Comparison of ENCODE assay signal across 21 cellular contexts in the genomic region with DNA sequence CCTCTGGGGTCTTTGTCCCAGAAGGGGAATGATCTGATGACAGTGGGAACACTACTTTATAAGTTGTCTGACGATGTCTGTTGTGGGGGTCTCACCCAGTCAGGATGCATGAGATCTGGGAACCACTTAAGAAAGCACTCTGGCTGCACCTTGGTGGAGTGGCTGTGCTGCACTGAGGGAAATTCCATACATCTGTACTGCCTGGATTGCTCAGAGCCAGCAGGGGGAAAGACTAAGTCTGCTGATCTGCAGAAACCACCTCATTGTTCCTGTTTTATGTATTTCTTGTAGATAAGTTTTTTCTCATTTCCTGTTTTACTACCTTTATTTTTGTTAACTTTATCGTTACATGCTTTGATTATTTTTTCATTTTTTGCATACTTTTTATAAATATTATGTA.
"Had no signal": no experiment of that assay in that cellular context is flagged by ENCODE, and none has a peak within 500 bp of the region (broad histone marks: within the 10 kb centered on the region; RNA-seq: fewer than 3 reads in every experiment).

No MANE protein-coding gene starts in this region.

- DNase-seq: activated CD4-positive, alpha-beta memory T cell treated with anti-CD3 and anti-CD28 coated beads, Interleukin-2, amount 10 ng/mL, durations not matched to agents 7 days and 5 days; activated CD4-positive, alpha-beta T cell treated with anti-CD3 and anti-CD28 coated beads, Interleukin-2, amount 10 ng/mL, durations not matched to agents 24 days and 14 days; activated CD4-positive, CD25-positive, alpha-beta regulatory T cell; activated effector memory CD4-positive, alpha-beta T cell treated with anti-CD3 and anti-CD28 coated beads, Interleukin-2, amount 50 U/mL, for 16 hours; activated naive CD4-positive, alpha-beta T cell treated with anti-CD3 and anti-CD28 coated beads, Interleukin-2, amount 10 ng/mL, durations not matched to agents 7 days and 5 days; activated T-cell treated with anti-CD3 and anti-CD28 coated beads, Interleukin-2, amount 50 U/mL, for 72 hours; anterior cingulate cortex; effector memory CD4-positive, alpha-beta T cell; foreskin keratinocyte; left ventricle myocardium superior; mammary epithelial cell; occipital lobe; posterior cingulate gyrus; right lobe of liver; stimulated activated CD4-positive, alpha-beta T cell treated with anti-CD3 and anti-CD28 coated beads, Interleukin-1b, Interleukin-23, amount 100 ng/mL, for 48 hours; stimulated activated naive CD8-positive, alpha-beta T cell treated with anti-CD3 and anti-CD28 coated beads, Interleukin-15, amount 100 ng/mL, for 72 hours; T-helper 9 cell; tibial artery had no signal

- H3K4me1 Mint-ChIP-seq: brain had no signal

- H3K27ac ChIP-seq: foreskin keratinocyte, hepatocyte, right lobe of liver, skin epidermis, tibial artery had no signal

- H2AFZ ChIP-seq: hepatocyte had no signal

- H3K4me1 ChIP-seq: foreskin keratinocyte, right lobe of liver, tibial artery had no signal

- H3K4me3 ChIP-seq: hepatocyte, right lobe of liver, skin epidermis, tibial artery had no signal

- H3K4me2 ChIP-seq: hepatocyte had no signal

- ATAC-seq: activated T-cell treated with anti-CD3 and anti-CD28 coated beads, Interleukin-2, amount 50 U/mL, for 72 hours; foreskin keratinocyte; left ventricle myocardium superior; right lobe of liver; stimulated activated naive CD8-positive, alpha-beta T cell treated with anti-CD3 and anti-CD28 coated beads, Interleukin-15, amount 100 ng/mL, for 72 hours had no signal

- H3K27me3 ChIP-seq: foreskin keratinocyte, hepatocyte, right lobe of liver, tibial artery had no signal

- H3K27me3 Mint-ChIP-seq: activated CD4-positive, alpha-beta memory T cell treated with anti-CD3 and anti-CD28 coated beads, Interleukin-2, amount 10 ng/mL, durations not matched to agents 7 days and 5 days; activated CD4-positive, alpha-beta T cell treated with anti-CD3 and anti-CD28 coated beads, Interleukin-2, amount 10 ng/mL, durations not matched to agents 24 days and 14 days; activated naive CD4-positive, alpha-beta T cell treated with anti-CD3 and anti-CD28 coated beads, Interleukin-2, amount 10 ng/mL, durations not matched to agents 7 days and 5 days; stimulated activated naive CD8-positive, alpha-beta T cell treated with anti-CD3 and anti-CD28 coated beads, Interleukin-15, amount 100 ng/mL, for 72 hours had no signal

- H3K9me3 ChIP-seq: right lobe of liver had no signal

- H3K4me3 Mint-ChIP-seq: activated CD4-positive, alpha-beta memory T cell treated with anti-CD3 and anti-CD28 coated beads, Interleukin-2, amount 10 ng/mL, durations not matched to agents 7 days and 5 days; activated CD4-positive, alpha-beta T cell treated with anti-CD3 and anti-CD28 coated beads, Interleukin-2, amount 10 ng/mL, durations not matched to agents 24 days and 14 days; activated naive CD4-positive, alpha-beta T cell treated with anti-CD3 and anti-CD28 coated beads, Interleukin-2, amount 10 ng/mL, durations not matched to agents 7 days and 5 days; activated T-cell treated with anti-CD3 and anti-CD28 coated beads, Interleukin-2, amount 50 U/mL, for 72 hours; brain; stimulated activated naive CD8-positive, alpha-beta T cell treated with anti-CD3 and anti-CD28 coated beads, Interleukin-15, amount 100 ng/mL, for 72 hours had no signal

- H3K27ac Mint-ChIP-seq: activated CD4-positive, alpha-beta memory T cell treated with anti-CD3 and anti-CD28 coated beads, Interleukin-2, amount 10 ng/mL, durations not matched to agents 7 days and 5 days; activated CD4-positive, alpha-beta T cell treated with anti-CD3 and anti-CD28 coated beads, Interleukin-2, amount 10 ng/mL, durations not matched to agents 24 days and 14 days; brain had no signal
